ENCODE assay signal across 3 cellular contexts in genomic region chr1:214316597-214316996, GRCh38.
TF ChIP-seq lines count a peak whose summit lies in the region.

No MANE protein-coding gene starts in this region.

TF ChIP-seq in IMR-90, 13 proteins besides CTCF, POLR2A, EP300 and RAD21:
- TF ChIP-seq MXI1 (IDR thresholded peaks at IDR 0.05; ENCODE audit: borderline replicate concordance, low read depth, low read length): no peak
- no peak for TF ChIP-seq BHLHE40 (IDR thresholded peaks at IDR 0.05; ENCODE audit: low read depth, low read length)
- TF ChIP-seq RCOR1 (IDR thresholded peaks at IDR 0.05; ENCODE audit: insufficient replicate concordance, low read length): no peak
- TF ChIP-seq FOS (IDR thresholded peaks at IDR 0.05; ENCODE audit: low read depth, low read length): 0 out of 2 replicates have a peak, but pooled peaks have one; percentile 13
- TF ChIP-seq MAZ (IDR thresholded peaks at IDR 0.05; ENCODE audit: borderline replicate concordance, low read depth, low read length): no peak

TF ChIP-seq in H1, 55 proteins besides CTCF, POLR2A, EP300 and RAD21 (continues in another document):
- TF ChIP-seq SP1 (IDR thresholded peaks at IDR 0.05; ENCODE audit: low read depth, low read length): peak; percentile 87
- TF ChIP-seq CHD7 (IDR thresholded peaks at IDR 0.05; ENCODE audit: insufficient replicate concordance, low read length): no peak
- TF ChIP-seq ATF3 (IDR thresholded peaks at IDR 0.05; ENCODE audit: insufficient read depth, low read depth, low read length): peak; percentile 66
- TF ChIP-seq CREB1 (IDR thresholded peaks at IDR 0.05): peak; percentile 57
- TF ChIP-seq SP4 (IDR thresholded peaks at IDR 0.05; ENCODE audit: low read length): no peak
- TF ChIP-seq TBP (IDR thresholded peaks at IDR 0.05; ENCODE audit: low read depth, low read length): no peak
- no peak for TF ChIP-seq CTBP2 (IDR thresholded peaks at IDR 0.05; ENCODE audit: borderline replicate concordance, insufficient read depth, insufficient read length, low read length)
- peak; percentile 100 for TF ChIP-seq NANOG (IDR thresholded peaks at IDR 0.05; ENCODE audit: insufficient read depth, low read depth, low read length, poor library complexity, severe bottlenecking)
- TF ChIP-seq POU5F1 (IDR thresholded peaks at IDR 0.05; ENCODE audit: low read depth, low read length): 0 out of 2 replicates have a peak, but pooled peaks have one; percentile 35
- TF ChIP-seq CHD2 (IDR thresholded peaks at IDR 0.05; ENCODE audit: low read length): peak; percentile 64
- TF ChIP-seq YY1 (IDR thresholded peaks at IDR 0.05; ENCODE audit: low read depth, low read length): no peak
- TF ChIP-seq GTF2F1 (IDR thresholded peaks at IDR 0.05; ENCODE audit: borderline replicate concordance, low read depth, low read length): no peak
- no peak for TF ChIP-seq RFX5 (IDR thresholded peaks at IDR 0.05; ENCODE audit: borderline replicate concordance, low read depth, low read length)
- TF ChIP-seq JUN (IDR thresholded peaks at IDR 0.05; ENCODE audit: low read depth, low read length): peak; percentile 99
- TF ChIP-seq JUND (IDR thresholded peaks at IDR 0.05; ENCODE audit: low read length): peak; percentile 99

TF ChIP-seq in liver, 16 proteins besides CTCF, POLR2A, EP300 and RAD21:
- peak; percentile 75 for TF ChIP-seq SP1 (IDR thresholded peaks at IDR 0.05)
- peak; percentile 48 to 80 for TF ChIP-seq RXRA (IDR thresholded peaks at IDR 0.05)
- peak; percentile 26 for TF ChIP-seq HNF4G (IDR thresholded peaks at IDR 0.05)
- TF ChIP-seq YY1 (IDR thresholded peaks at IDR 0.05): peak; percentile 64
- peak; percentile 49 for TF ChIP-seq REST (IDR thresholded peaks at IDR 0.05)
- peak; percentile 91 for TF ChIP-seq FOXA2 (IDR thresholded peaks at IDR 0.05)
- no peak for TF ChIP-seq TAF1 (conservative IDR thresholded peaks at IDR 0.05)
- peak; percentile 91 for TF ChIP-seq ATF3 (IDR thresholded peaks at IDR 0.05)
- no peak for TF ChIP-seq NR2F2 (IDR thresholded peaks at IDR 0.05)
- no peak for TF ChIP-seq GABPA (IDR thresholded peaks at IDR 0.05 in 1 of 2, conservative IDR thresholded peaks at IDR 0.05 in 1 of 2)
- peak; percentile 97 to 99 for TF ChIP-seq JUND (IDR thresholded peaks at IDR 0.05)
- peak; percentile 83 for TF ChIP-seq FOXA1 (IDR thresholded peaks at IDR 0.05)
- TF ChIP-seq MAX (IDR thresholded peaks at IDR 0.05): peak; percentile 18
- TF ChIP-seq ZBTB33 (IDR thresholded peaks at IDR 0.05): peak; percentile 46
- peak in 1 of 2 donors; percentile 30 for TF ChIP-seq EGR1 (IDR thresholded peaks at IDR 0.05; ENCODE audit: low read depth in 2 of 2)
- TF ChIP-seq HNF4A (conservative IDR thresholded peaks at IDR 0.05): peak; percentile 71 to 83
